Comparison of ENCODE assay signal across 24 cellular contexts in genomic region chr14:54662491-54663116, GRCh38.
"Had no signal": no experiment of that assay in that cellular context is flagged by ENCODE, and none has a peak within 500 bp of the region (broad histone marks: within the 10 kb centered on the region; RNA-seq: fewer than 3 reads in every experiment).

No MANE protein-coding gene starts in this region.

- H3K36me3 ChIP-seq: adrenal gland, ascending aorta, brain microvascular endothelial cell, transverse colon, vagina had no signal

- H2AFZ ChIP-seq: parathyroid adenoma had no signal

- H3K4me3 Mint-ChIP-seq: activated naive CD8-positive, alpha-beta T cell; activated T-cell treated with anti-CD3 and anti-CD28 coated beads, Interleukin-2, amount 50 U/mL, for 4 hours; effector memory CD8-positive, alpha-beta T cell; natural killer cell treated with Interleukin-12 subunit alpha and Interleukin-12 subunit beta and Interleukin-15 and Interleukin-18, amount 100 ng/mL, for 72 hours; stimulated activated naive B cell treated with anti-CD40 and anti-IgM and Interleukin-4, amounts not matched to agents 10 μg/mL and 1 μg/mL and 100 μg/mL, for 72 hours had no signal

- ATAC-seq: activated T-cell treated with anti-CD3 and anti-CD28 coated beads, Interleukin-2, amount 50 U/mL, for 4 hours; effector memory CD8-positive, alpha-beta T cell; natural killer cell treated with Interleukin-12 subunit alpha and Interleukin-12 subunit beta and Interleukin-15 and Interleukin-18, amount 100 ng/mL, for 72 hours; sciatic nerve; stimulated activated naive B cell treated with anti-CD40 and anti-IgM and Interleukin-4, amounts not matched to agents 10 μg/mL and 1 μg/mL and 100 μg/mL, for 72 hours had no signal

- H3K36me3 Mint-ChIP-seq: activated naive CD8-positive, alpha-beta T cell; natural killer cell treated with Interleukin-12 subunit alpha and Interleukin-12 subunit beta and Interleukin-15 and Interleukin-18, amount 100 ng/mL, for 72 hours had no signal

- H3K9me3 ChIP-seq: adrenal gland, ascending aorta, transverse colon, vagina had no signal

- H3K4me3 ChIP-seq: adrenal gland, ascending aorta, dorsolateral prefrontal cortex, transverse colon, vagina had no signal

- H3K27ac ChIP-seq: adrenal gland, ascending aorta, brain microvascular endothelial cell, dorsolateral prefrontal cortex, epithelial cell of prostate, parathyroid adenoma, transverse colon, vagina had no signal

- H3K27me3 Mint-ChIP-seq: activated naive CD8-positive, alpha-beta T cell; stimulated activated naive B cell treated with anti-CD40 and anti-IgM and Interleukin-4, amounts not matched to agents 10 μg/mL and 1 μg/mL and 100 μg/mL, for 72 hours had no signal

- H3K9ac ChIP-seq: parathyroid adenoma had no signal

- H3K9me3 Mint-ChIP-seq: activated T-cell treated with anti-CD3 and anti-CD28 coated beads, Interleukin-2, amount 50 U/mL, for 4 hours; activated T-helper 2 cell treated with anti-CD3 and anti-CD28 coated beads, Interferon-gamma antibody, Interleukin-2, Interleukin-4, amounts not matched to agents 10 μg/mL and 5 μg/mL and 100 μg/mL, durations not matched to agents 14 hours and 24 hours and 36 hours; effector memory CD8-positive, alpha-beta T cell; natural killer cell treated with Interleukin-12 subunit alpha and Interleukin-12 subunit beta and Interleukin-15 and Interleukin-18, amount 100 ng/mL, for 72 hours; stimulated activated naive B cell treated with anti-CD40 and anti-IgM and Interleukin-4, amounts not matched to agents 10 μg/mL and 1 μg/mL and 100 μg/mL, for 72 hours had no signal

- DNase-seq: activated CD8-positive, alpha-beta memory T cell treated with anti-CD3 and anti-CD28 coated beads, Interleukin-2, amount 50 U/mL, for 4 hours; activated naive CD4-positive, alpha-beta T cell; activated T-cell treated with anti-CD3 and anti-CD28 coated beads, Interleukin-2, amount 50 U/mL, for 4 hours; brain microvascular endothelial cell; caudate nucleus; dorsolateral prefrontal cortex; effector memory CD8-positive, alpha-beta T cell; mammary epithelial cell; nucleus accumbens; small intestine; stimulated activated CD4-positive, alpha-beta T cell treated with anti-CD3 and anti-CD28 coated beads, Interleukin-15, amount 100 ng/mL, for 24 hours; stimulated activated CD8-positive, alpha-beta memory T cell treated with anti-CD3 and anti-CD28 coated beads, Interleukin-4, amount 100 ng/mL, for 48 hours; stimulated activated naive B cell treated with anti-CD40 and anti-IgM and Interleukin-4, amounts not matched to agents 10 μg/mL and 1 μg/mL and 100 μg/mL, for 72 hours; T-helper 1 cell; transverse colon had no signal

- H3K4me1 ChIP-seq: adrenal gland, parathyroid adenoma had no signal

- H3K27ac Mint-ChIP-seq: activated naive CD8-positive, alpha-beta T cell; activated T-helper 2 cell treated with anti-CD3 and anti-CD28 coated beads, Interferon-gamma antibody, Interleukin-2, Interleukin-4, amounts not matched to agents 10 μg/mL and 5 μg/mL and 100 μg/mL, durations not matched to agents 14 hours and 24 hours and 36 hours; effector memory CD8-positive, alpha-beta T cell; natural killer cell treated with Interleukin-12 subunit alpha and Interleukin-12 subunit beta and Interleukin-15 and Interleukin-18, amount 100 ng/mL, for 72 hours; stimulated activated naive B cell treated with anti-CD40 and anti-IgM and Interleukin-4, amounts not matched to agents 10 μg/mL and 1 μg/mL and 100 μg/mL, for 72 hours had no signal

- H3K27me3 ChIP-seq: adrenal gland, ascending aorta, brain microvascular endothelial cell, dorsolateral prefrontal cortex, transverse colon, vagina had no signal

- H3K79me2 ChIP-seq: parathyroid adenoma had no signal
